In the genomic region with DNA sequence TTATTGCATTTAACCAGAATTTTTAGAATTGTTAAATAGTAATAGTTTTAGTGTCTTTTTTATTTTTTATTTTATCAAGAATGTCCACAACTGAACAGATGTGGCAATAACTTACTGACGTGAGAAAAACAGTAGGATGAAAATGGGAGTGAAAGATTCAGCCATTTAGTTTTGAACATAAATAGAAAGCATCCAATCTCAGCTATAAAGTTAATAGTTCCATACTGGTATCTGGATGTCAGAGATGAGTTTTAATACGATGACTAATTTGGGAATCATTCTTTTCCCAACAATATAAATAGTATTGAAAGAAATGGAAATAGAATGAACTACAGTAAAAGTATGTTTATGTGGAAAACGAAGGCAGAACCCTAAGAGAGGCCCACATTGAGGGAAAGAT, we compare ENCODE assay signal across 13 cellular contexts.
A peak's percentile ranks its signal among the peaks of the same experiment; 100 is the strongest.
DNase-seq lines count a peak whose midpoint lies in the region; ATAC-seq, FAIRE-seq and TF ChIP-seq lines count a peak whose summit lies in the region.
"Had no signal": no experiment of that assay in that cellular context is flagged by ENCODE, and none has a peak within 500 bp of the region (broad histone marks: within the 10 kb centered on the region; RNA-seq: fewer than 3 reads in every experiment).

No MANE protein-coding gene starts in this region.

- H3K9me3 ChIP-seq in Caco-2 = no peaks in the 10 kb centered on the region
- no peaks in the 10 kb centered on the region for H3K9me3 ChIP-seq in SK-N-SH
- H3K9me3 ChIP-seq in small intestine (ENCODE audit: control insufficient read depth, low read depth) = no peaks in the 10 kb centered on the region

- H2AFZ ChIP-seq in SK-N-SH (ENCODE audit: low read depth) = no peak overlapping the region

- no TSS peak for BruUV-seq in Caco-2 (replicated peaks; lab: Mats Ljungman, UMichigan)

- no peaks in the 10 kb centered on the region for H3K36me3 Mint-ChIP-seq in Caco-2 (ENCODE audit: insufficient read depth, unreplicated experiment)
- H3K36me3 Mint-ChIP-seq: CD8-positive, alpha-beta T cell had no signal

- POLR2A ChIA-PET in Caco-2 (lab: Charles Lee) (no interaction called here), SK-N-SH (lab: Yijun Ruan, JAX) (no interaction called here)

- H3K27me3 ChIP-seq in Caco-2 (replicated peaks; ENCODE audit: control insufficient read depth, insufficient read depth, low read length) = no peaks in the 10 kb centered on the region
- H3K27me3 ChIP-seq in SK-N-SH (ENCODE audit: insufficient read depth) = no peaks in the 10 kb centered on the region
- no peaks in the 10 kb centered on the region for H3K27me3 ChIP-seq in rectal smooth muscle tissue (ENCODE audit: control insufficient read depth, insufficient read depth, low read length)
- no peaks in the 10 kb centered on the region for H3K27me3 ChIP-seq in small intestine (ENCODE audit: control insufficient read depth in 2 of 2, insufficient read depth in 2 of 2, low read length in 2 of 2)

- no peak overlapping the region for H3K4me3 ChIP-seq in Caco-2 (ENCODE audit: low read depth, low read length)
- H3K4me3 ChIP-seq in SK-N-SH (ENCODE audit: low read depth in 2 of 2, low read length in 1 of 2) = no peak overlapping the region
- no peak overlapping the region for H3K4me3 ChIP-seq in fibroblast of the aortic adventitia (ENCODE audit: low read depth, low read length)
- H3K4me3 ChIP-seq in rectal smooth muscle tissue (ENCODE audit: low read length) = no peak overlapping the region
- no peak overlapping the region for H3K4me3 ChIP-seq in small intestine (ENCODE audit: low read depth in 1 of 2, low read length in 2 of 2)

- H3F3A ChIP-seq in SK-N-SH (replicated peaks; ENCODE audit: insufficient read depth) = peaks cover 63% of the 10 kb centered on the region

- DNase-seq in Caco-2 (no peak), SK-N-SH (no peak), fibroblast of the aortic adventitia (ENCODE audit: low read depth) (peak; percentile 69), NCI-H1105 (lab: John Stamatoyannopoulos, UW) (no peak), small intestine (no peak), NCI-H748 treated with DMSO at 0.1 percent for 48 hours (lab: John Stamatoyannopoulos, UW) (no peak)
- DNase-seq: activated CD4-positive, CD25-positive, alpha-beta regulatory T cell; activated naive CD4-positive, alpha-beta T cell treated with Interleukin-2 at 50 U/mL for 16 hours; CD8-positive, alpha-beta T cell; NCI-H1436 had no signal

- intact Hi-C loops in Caco-2 (cut with micrococcal nuclease; ENCODE audit: unreplicated experiment) = loop anchor here (2.0 to 5.0 kb wide), 2 partner anchors 83 to 158 kb away; a partner anchor contains a TSS

- H3K9ac ChIP-seq in SK-N-SH (peak overlapping the region; percentile 80), rectal smooth muscle tissue (ENCODE audit: low read length) (no peak overlapping the region)

- H3K4me3 Mint-ChIP-seq in Caco-2 (ENCODE audit: unreplicated experiment) = no peak overlapping the region
- H3K4me3 Mint-ChIP-seq: CD8-positive, alpha-beta T cell had no signal

- H3K4me2 ChIP-seq in SK-N-SH = peak overlapping the region; percentile 55

- no peak for TF ChIP-seq RAD21 in SK-N-SH (IDR thresholded peaks at IDR 0.05; ENCODE audit: low read length)

- no peak for ATAC-seq in GM19035 (IDR thresholded peaks at IDR 0.05; ENCODE audit: unreplicated experiment)
- ATAC-seq: CD8-positive, alpha-beta T cell had no signal

- H3K4me1 ChIP-seq in Caco-2 = peaks cover 32% of the 10 kb centered on the region
- H3K4me1 ChIP-seq in SK-N-SH (ENCODE audit: control insufficient read depth in 1 of 2, insufficient read depth in 2 of 2, low read depth in 1 of 2, low read length in 1 of 2) = peaks cover 7 to 53% of the 10 kb centered on the region in 2 experiments
- peaks cover 16% of the 10 kb centered on the region for H3K4me1 ChIP-seq in rectal smooth muscle tissue (ENCODE audit: control insufficient read depth, insufficient read depth, low read length)
- H3K4me1 ChIP-seq in small intestine (ENCODE audit: control insufficient read depth in 2 of 2, insufficient read depth in 1 of 2, low read depth in 1 of 2, low read length in 1 of 2) = no peaks in the 10 kb centered on the region

- no peaks in the 10 kb centered on the region for H3K79me2 ChIP-seq in SK-N-SH (ENCODE audit: insufficient read depth)

- H4K20me1 ChIP-seq in SK-N-SH (ENCODE audit: insufficient read depth) = no peaks in the 10 kb centered on the region

- no peak for TF ChIP-seq EP300 in SK-N-SH (IDR thresholded peaks at IDR 0.05; ENCODE audit: borderline replicate concordance in 1 of 2, low read depth in 1 of 2, low read length in 1 of 2)

- 9% methylated on average over 3 of the region's 3 CpGs for WGBS in SK-N-SH (ENCODE audit: low lambda C conversion rate)
- 58 to 69% (median 62%) methylated on average over 3 of the region's 3 CpGs for WGBS in small intestine, 3 donors

- H3K27ac Mint-ChIP-seq in Caco-2 (ENCODE audit: unreplicated experiment) = peak overlapping the region; percentile 82
- H3K27ac Mint-ChIP-seq: CD8-positive, alpha-beta T cell had no signal

- peaks cover 6% of the 10 kb centered on the region for H3K9me3 Mint-ChIP-seq in Caco-2 (ENCODE audit: unreplicated experiment)
- H3K9me3 Mint-ChIP-seq: CD8-positive, alpha-beta T cell had no signal

- H3K27me3 Mint-ChIP-seq in Caco-2 (ENCODE audit: insufficient read depth, unreplicated experiment) = no peaks in the 10 kb centered on the region

- peaks cover 41% of the 10 kb centered on the region for H3K4me1 Mint-ChIP-seq in Caco-2 (ENCODE audit: low read depth, unreplicated experiment)

- CTCF ChIA-PET in Caco-2 (lab: Charles Lee) (no interaction called here), SK-N-SH (lab: Yijun Ruan, JAX) (interaction anchor here (0.8 kb wide), 1 partner anchor 13 kb away, joined by 3 read pairs; no protein-coding TSS in a partner anchor)

- H3K9me2 ChIP-seq in SK-N-SH = no peaks in the 10 kb centered on the region

- H3K27ac ChIP-seq in SK-N-SH (ENCODE audit: low read depth in 2 of 2, low read length in 1 of 2) (peak overlapping the region; percentile 82 to 100; a peak in 3 of 4 replicates), rectal smooth muscle tissue (ENCODE audit: low read depth, low read length) (peak overlapping the region; percentile 68), small intestine (ENCODE audit: low read depth in 1 of 2, low read length in 1 of 2) (peak overlapping the region in 1 of 2 donors; percentile 45)

- no peaks in the 10 kb centered on the region for H3K36me3 ChIP-seq in Caco-2 (ENCODE audit: control insufficient read depth, insufficient read depth, low read length)
- H3K36me3 ChIP-seq in SK-N-SH (replicated peaks in 1 of 2; ENCODE audit: control insufficient read depth in 1 of 2, insufficient read depth in 2 of 2, low read length in 1 of 2) = peaks cover 0 to 3% of the 10 kb centered on the region in 2 experiments
- H3K36me3 ChIP-seq in rectal smooth muscle tissue (ENCODE audit: control insufficient read depth, insufficient read depth, low read length) = peaks cover 2% of the 10 kb centered on the region
- peaks cover 0 to 9% of the 10 kb centered on the region in 2 donors for H3K36me3 ChIP-seq in small intestine (ENCODE audit: control insufficient read depth in 2 of 2, insufficient read depth in 2 of 2, low read length in 2 of 2)

- TF ChIP-seq CTCF in Caco-2 (IDR thresholded peaks at IDR 0.05; ENCODE audit: insufficient read depth in 1 of 2, low read depth in 1 of 2, low read length in 1 of 2, severe bottlenecking in 1 of 2, unreplicated experiment in 1 of 2) (no peak), SK-N-SH (IDR thresholded peaks at IDR 0.05) (no peak), fibroblast of the aortic adventitia (IDR thresholded peaks at IDR 0.05; ENCODE audit: insufficient read depth, low read length) (no peak)

- no peak for FAIRE-seq in small intestine (lab: Jason Lieb, UNC)
- FAIRE-seq: H1 had no signal

TF ChIP-seq in SK-N-SH, 30 proteins besides CTCF, POLR2A, EP300 and RAD21:
- TF ChIP-seq MEF2A (IDR thresholded peaks at IDR 0.05; ENCODE audit: borderline replicate concordance, low read depth) = peak; percentile 38; the same call in 1 of the 2 replicates
- no peak for TF ChIP-seq GABPA (IDR thresholded peaks at IDR 0.05; ENCODE audit: low read depth)
- TF ChIP-seq FOSL2 (IDR thresholded peaks at IDR 0.05; ENCODE audit: borderline replicate concordance, low read depth) = peak; percentile 54; the same call in 1 of the 2 replicates
- TF ChIP-seq, protein P1, sequence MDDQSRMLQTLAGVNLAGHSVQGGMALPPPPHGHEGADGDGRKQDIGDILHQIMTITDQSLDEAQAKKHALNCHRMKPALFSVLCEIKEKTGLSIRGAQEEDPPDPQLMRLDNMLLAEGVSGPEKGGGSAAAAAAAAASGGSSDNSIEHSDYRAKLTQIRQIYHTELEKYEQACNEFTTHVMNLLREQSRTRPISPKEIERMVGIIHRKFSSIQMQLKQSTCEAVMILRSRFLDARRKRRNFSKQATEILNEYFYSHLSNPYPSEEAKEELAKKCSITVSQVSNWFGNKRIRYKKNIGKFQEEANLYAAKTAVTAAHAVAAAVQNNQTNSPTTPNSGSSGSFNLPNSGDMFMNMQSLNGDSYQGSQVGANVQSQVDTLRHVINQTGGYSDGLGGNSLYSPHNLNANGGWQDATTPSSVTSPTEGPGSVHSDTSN (IDR thresholded peaks at IDR 0.05) = peak; percentile 17; the same call in 1 of the 2 replicates
- peak; percentile 48; the same call in 1 of the 2 replicates for TF ChIP-seq JUND (IDR thresholded peaks at IDR 0.05)
- peak; percentile 53 for TF ChIP-seq TCF12 (IDR thresholded peaks at IDR 0.05)
- TF ChIP-seq SMC3 (IDR thresholded peaks at IDR 0.05; ENCODE audit: low read depth, low read length) = no peak
